ENCODE assay signal across 19 cellular contexts in the genomic region with DNA sequence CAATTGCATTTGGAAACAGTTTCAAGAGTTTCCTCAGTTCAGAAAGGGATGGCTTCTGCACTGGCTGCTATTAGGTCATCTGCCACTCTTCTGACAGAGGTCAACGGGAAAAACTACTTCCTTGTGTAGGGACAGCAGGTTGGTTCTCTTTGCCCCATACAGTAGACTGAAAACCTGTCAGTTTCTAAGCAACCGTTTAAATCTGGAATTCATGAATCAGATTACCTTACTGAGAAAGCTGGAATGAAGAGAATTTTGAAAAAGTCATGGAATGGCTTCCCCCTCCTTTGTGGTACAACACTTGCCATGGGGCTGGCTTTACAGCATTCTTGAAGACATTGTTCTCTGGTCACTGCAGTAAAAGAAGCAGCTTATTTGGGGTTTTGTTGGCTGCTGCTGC.
"Had no signal": no experiment of that assay in that cellular context is flagged by ENCODE, and none has a peak within 500 bp of the region (broad histone marks: within the 10 kb centered on the region; RNA-seq: fewer than 3 reads in every experiment).

No MANE protein-coding gene starts in this region.

- H3K4me3 Mint-ChIP-seq: memory B cell; naive B cell; nephron; stimulated activated effector memory CD8-positive, alpha-beta T cell treated with anti-CD3 and anti-CD28 coated beads, Interleukin-12 subunit alpha, Interleukin-12 subunit beta, amount 100 ng/mL, for 72 hours had no signal

- H3K27me3 ChIP-seq: gastrocnemius medialis, suprapubic skin, thyroid gland, upper lobe of right lung had no signal

- ATAC-seq: esophagus mucosa; gastrocnemius medialis; heart right ventricle; lower lobe of right lung; right cardiac atrium; stimulated activated effector memory CD8-positive, alpha-beta T cell treated with anti-CD3 and anti-CD28 coated beads, Interleukin-12 subunit alpha, Interleukin-12 subunit beta, amount 100 ng/mL, for 72 hours; stimulated activated naive CD8-positive, alpha-beta T cell treated with anti-CD3 and anti-CD28 coated beads, Interleukin-15, Interleukin-2, amounts not matched to agents 100 U/mL and 50 U/mL, for 24 hours; upper lobe of right lung had no signal

- H3K4me1 ChIP-seq: gastrocnemius medialis, heart right ventricle, left ventricle myocardium inferior, lower lobe of right lung, suprapubic skin, thyroid gland, upper lobe of right lung had no signal

- H3K36me3 ChIP-seq: gastrocnemius medialis, heart right ventricle, left ventricle myocardium inferior, lower lobe of right lung, suprapubic skin, thyroid gland, upper lobe of right lung had no signal

- H3K9me3 ChIP-seq: gastrocnemius medialis, heart right ventricle, left ventricle myocardium inferior, lower lobe of right lung, suprapubic skin, thyroid gland, upper lobe of right lung had no signal

- H3K27ac ChIP-seq: gastrocnemius medialis, heart right ventricle, left ventricle myocardium inferior, lower lobe of right lung, suprapubic skin, thyroid gland, upper lobe of right lung had no signal

- H3K36me3 Mint-ChIP-seq: memory B cell; naive B cell; stimulated activated effector memory CD8-positive, alpha-beta T cell treated with anti-CD3 and anti-CD28 coated beads, Interleukin-12 subunit alpha, Interleukin-12 subunit beta, amount 100 ng/mL, for 72 hours had no signal

- DNase-seq: effector memory CD4-positive, alpha-beta T cell; gastrocnemius medialis; heart right ventricle; hypothalamus; left ventricle myocardium inferior; lower lobe of right lung; naive B cell; right cardiac atrium; stimulated activated CD4-positive, alpha-beta T cell treated with anti-CD3 and anti-CD28 coated beads, Interleukin-4, amount 100 ng/mL, for 1 hour; stimulated activated CD8-positive, alpha-beta memory T cell treated with anti-CD3 and anti-CD28 coated beads, Interleukin-4, amount 100 ng/mL, for 48 hours; stimulated activated naive CD8-positive, alpha-beta T cell treated with anti-CD3 and anti-CD28 coated beads, Interleukin-15, Interleukin-2, amounts not matched to agents 100 U/mL and 50 U/mL, for 24 hours; thyroid gland; upper lobe of right lung had no signal

- H3K4me3 ChIP-seq: gastrocnemius medialis, heart right ventricle, left ventricle myocardium inferior, lower lobe of right lung, smooth muscle cell, suprapubic skin, thyroid gland, upper lobe of right lung had no signal

- H3K4me2 ChIP-seq: smooth muscle cell had no signal

- H3K4me1 Mint-ChIP-seq: memory B cell; naive B cell; nephron; stimulated activated effector memory CD8-positive, alpha-beta T cell treated with anti-CD3 and anti-CD28 coated beads, Interleukin-12 subunit alpha, Interleukin-12 subunit beta, amount 100 ng/mL, for 72 hours had no signal

- H3K27ac Mint-ChIP-seq: memory B cell; naive B cell; nephron; stimulated activated effector memory CD8-positive, alpha-beta T cell treated with anti-CD3 and anti-CD28 coated beads, Interleukin-12 subunit alpha, Interleukin-12 subunit beta, amount 100 ng/mL, for 72 hours had no signal

- H3K27me3 Mint-ChIP-seq: memory B cell, naive B cell had no signal
